In genomic region chr16:85317704-85318103, GRCh38 we compare ENCODE assay signal across 27 cellular contexts.
"Had no signal": no experiment of that assay in that cellular context is flagged by ENCODE, and none has a peak within 500 bp of the region (broad histone marks: within the 10 kb centered on the region; RNA-seq: fewer than 3 reads in every experiment).

No MANE protein-coding gene starts in this region.

- DNase-seq: colonic mucosa; effector CD8-positive, alpha-beta T cell; endodermal cell; foreskin keratinocyte; heart left ventricle; kidney; naive B cell; nucleus accumbens; right lobe of liver; small intestine; stimulated activated CD4-positive, alpha-beta T cell treated with anti-CD3 and anti-CD28 coated beads, Interleukin-15, amount 100 ng/mL, for 24 hours; stimulated activated CD4-positive, alpha-beta T cell treated with anti-CD3 and anti-CD28 coated beads, Interleukin-2, amount 100 ng/mL, for 48 hours; stimulated activated naive CD4-positive, alpha-beta T cell; stomach; thyroid gland; trophoblast cell had no signal

- ATAC-seq: foreskin keratinocyte; gastroesophageal sphincter; heart left ventricle; left lobe of liver; mucosa of descending colon; natural killer cell treated with Interleukin-12 subunit alpha and Interleukin-12 subunit beta and Interleukin-15 and Interleukin-18, amount 100 ng/mL, for 72 hours; right lobe of liver had no signal

- H3K36me3 ChIP-seq: colonic mucosa, esophagus muscularis mucosa, gastroesophageal sphincter, heart left ventricle, neural progenitor cell, right lobe of liver, stomach, thyroid gland, vagina had no signal

- FAIRE-seq: kidney, small intestine had no signal

- H3K27me3 ChIP-seq: colonic mucosa, esophagus muscularis mucosa, gastroesophageal sphincter, heart left ventricle, hepatocyte, neural progenitor cell, right lobe of liver, stomach, thyroid gland, vagina had no signal

- H3K9me3 ChIP-seq: colonic mucosa, esophagus muscularis mucosa, gastroesophageal sphincter, heart left ventricle, mucosa of descending colon, right lobe of liver, stomach, thyroid gland, vagina had no signal

- H3K4me3 ChIP-seq: colonic mucosa, esophagus muscularis mucosa, gastroesophageal sphincter, heart left ventricle, hepatocyte, lung, mucosa of descending colon, neural progenitor cell, right lobe of liver, stomach, thyroid gland, vagina had no signal

- H2AFZ ChIP-seq: hepatocyte, neural progenitor cell, parathyroid adenoma had no signal

- H3K27ac ChIP-seq: colonic mucosa, epithelial cell of prostate, esophagus muscularis mucosa, foreskin keratinocyte, gastroesophageal sphincter, heart left ventricle, hepatocyte, neural progenitor cell, parathyroid adenoma, right lobe of liver, stomach, thyroid gland, vagina had no signal

- H3K4me1 ChIP-seq: colonic mucosa had no signal

- H3K4me2 ChIP-seq: hepatocyte, neural progenitor cell had no signal

- H3K9ac ChIP-seq: neural progenitor cell, parathyroid adenoma had no signal
